Comparison of ENCODE assay signal across 10 cellular contexts in genomic region chr5:178467261-178468195, GRCh38.
DNase-seq lines count a peak whose midpoint lies in the region; ATAC-seq and TF ChIP-seq lines count a peak whose summit lies in the region.
"Had no signal": no experiment of that assay in that cellular context is flagged by ENCODE, and none has a peak within 500 bp of the region (broad histone marks: within the 10 kb centered on the region; RNA-seq: fewer than 3 reads in every experiment).

No MANE protein-coding gene starts in this region.

- WGBS in adrenal gland, 4 donors, result 44 to 61% (median 56%) methylated on average over 19 to 26 of the region's 26 CpGs
- 27% methylated on average over 26 of the region's 26 CpGs for WGBS in right cardiac atrium

- intact Hi-C loops in adrenal gland (cut with DNase I) (no loop called here), right cardiac atrium (cut with DNase I) (loop anchor here in 1 of 4 donors (10.0 kb wide), 1 partner anchor 77 kb away; no protein-coding TSS in a partner anchor)

- no peaks in the 10 kb centered on the region for H3K9me3 ChIP-seq in adrenal gland (replicated peaks in 1 of 3)
- H3K9me3 ChIP-seq in right cardiac atrium (ENCODE audit: control insufficient read depth, low read length), result no peaks in the 10 kb centered on the region

- H3K27ac ChIP-seq in adrenal gland, result peak overlapping the region in 3 of 5 donors; percentile 49 to 79 (median 51)
- H3K27ac ChIP-seq in right cardiac atrium (ENCODE audit: low read length), result peak overlapping the region; percentile 29
- H3K27ac ChIP-seq in skin epidermis, result peak overlapping the region in 17 of 21 experiments; percentile 1 to 76 (median 45)

- TF ChIP-seq POLR2A in adrenal gland (IDR thresholded peaks at IDR 0.05), result no peak

- ATAC-seq in right cardiac atrium, result peak; percentile 69 to 76
- ATAC-seq in GM19328 (IDR thresholded peaks at IDR 0.05; ENCODE audit: unreplicated experiment), result no peak

- H3K4me3 ChIP-seq in adrenal gland (no peak overlapping the region), right cardiac atrium (ENCODE audit: low read length) (peak overlapping the region; percentile 11), skin epidermis (no peak overlapping the region)

- TF ChIP-seq CTCF in adrenal gland (IDR thresholded peaks at IDR 0.05), result no peak

- H3K27me3 ChIP-seq in adrenal gland (no peaks in the 10 kb centered on the region), right cardiac atrium (ENCODE audit: control insufficient read depth, insufficient read depth) (no peaks in the 10 kb centered on the region)

- H3K4me1 ChIP-seq in adrenal gland (replicated peaks in 1 of 2) (peaks cover 0 to 12% of the 10 kb centered on the region in 2 donors), right cardiac atrium (ENCODE audit: control insufficient read depth, insufficient read depth, low read length) (no peaks in the 10 kb centered on the region)

- DNase-seq in GF-D8 (lab: John Stamatoyannopoulos, UW) (peak; percentile 1), adrenal gland (peak in 6 of 7 donors; percentile 33 to 67 (median 40)), right cardiac atrium (peak; percentile 58 to 80 (median 72)), NCI-H226 (no peak), NCI-H1436 treated with DMSO at 0.1 percent for 48 hours (lab: John Stamatoyannopoulos, UW) (no peak)
- no peak for DNase-seq in activated CD4-positive, alpha-beta T cell treated with anti-CD3 and anti-CD28 coated beads, Interleukin-2, amount 50 U/mL, for 1 hour
- DNase-seq: activated B cell treated with CpG ODN at 0.5 μM for 24 hours, DND-41 had no signal

- H3K36me3 ChIP-seq in adrenal gland (replicated peaks in 1 of 2), result no peaks in the 10 kb centered on the region

Comparison
In these comparisons a context has a peak if more than half of its experiments do, and no peak if none do; other contexts are left out.
1. DNase-seq: peak in GF-D8 (single experiment), adrenal gland (6 of 7) and right cardiac atrium (3 of 3); none in activated CD4-positive, alpha-beta T cell treated with anti-CD3 and anti-CD28 coated beads, Interleukin-2, amount 50 U/mL, for 1 hour (single experiment), NCI-H226 (single experiment) and NCI-H1436 treated with DMSO at 0.1 percent for 48 hours (single experiment).
2. Peak in every context shown above with its lines, with median percentiles within 50 percentile points of each other: H3K27ac ChIP-seq.